9 cellular contexts compared by ENCODE assay signal in genomic region chr12:110846615-110847566, GRCh38. TPM values are rescaled to one million over a fixed set of nuclear protein-coding genes. Genes with fewer than 3 reads are reported as not detected.
DNase-seq lines count a peak whose midpoint lies in the region; ATAC-seq and TF ChIP-seq lines count a peak whose summit lies in the region.
"Had no signal": no experiment of that assay in that cellular context is flagged by ENCODE, and none has a peak within 500 bp of the region (broad histone marks: within the 10 kb centered on the region; RNA-seq: fewer than 3 reads in every experiment).

Gene CCDC63, plus strand, starts transcription at chr12:110846987. Its CDS starts 5,968 bp downstream, at chr12:110852955.

- H3K4me2 ChIP-seq in fibroblast of lung (ENCODE audit: extremely low read depth, insufficient read depth, low read length): no peak within 1 kb of the TSS

- no peaks in the 10 kb centered on the region for H3K36me3 ChIP-seq in Caco-2 (ENCODE audit: control insufficient read depth, insufficient read depth, low read length)
- no peaks in the 10 kb centered on the region for H3K36me3 ChIP-seq in fibroblast of lung (ENCODE audit: control insufficient read depth, insufficient read depth, low read length)
- H3K36me3 ChIP-seq in vagina: no peaks in the 10 kb centered on the region

- TF ChIP-seq POLR2A in vagina (IDR thresholded peaks at IDR 0.05): no peak

- H3K4me3 ChIP-seq in Caco-2 (ENCODE audit: low read depth, low read length) (peak within 1 kb of the TSS; percentile 43), fibroblast of lung (replicated peaks in 1 of 4; ENCODE audit: control extremely low read depth in 1 of 4, insufficient read depth in 1 of 4, low read depth in 3 of 4, low read length in 4 of 4) (peak within 1 kb of the TSS in 1 of 4 experiments; percentile 19), vagina (peak within 1 kb of the TSS; percentile 20 to 44)
- H3K4me3 ChIP-seq: PC-9 had no signal

- H3K9ac ChIP-seq in fibroblast of lung (ENCODE audit: insufficient read depth, low read length): no peak within 1 kb of the TSS

- H2AFZ ChIP-seq in fibroblast of lung (ENCODE audit: low read length): no peak within 1 kb of the TSS
- H2AFZ ChIP-seq: PC-9 had no signal

- H3K36me3 Mint-ChIP-seq in Caco-2 (ENCODE audit: insufficient read depth, unreplicated experiment): no peaks in the 10 kb centered on the region
- no peaks in the 10 kb centered on the region for H3K36me3 Mint-ChIP-seq in activated CD8-positive, alpha-beta T cell treated with anti-CD3 and anti-CD28 coated beads for 36 hours (ENCODE audit: low read depth)
- H3K36me3 Mint-ChIP-seq in naive thymus-derived CD8-positive, alpha-beta T cell: no peaks in the 10 kb centered on the region

- no peaks in the 10 kb centered on the region for H3K9me3 Mint-ChIP-seq in Caco-2 (ENCODE audit: unreplicated experiment)
- no peaks in the 10 kb centered on the region for H3K9me3 Mint-ChIP-seq in activated CD8-positive, alpha-beta T cell treated with anti-CD3 and anti-CD28 coated beads for 36 hours
- no peaks in the 10 kb centered on the region for H3K9me3 Mint-ChIP-seq in naive thymus-derived CD8-positive, alpha-beta T cell

- H3K27ac Mint-ChIP-seq in Caco-2 (ENCODE audit: unreplicated experiment): no peak within 1 kb of the TSS
- peak within 1 kb of the TSS; percentile 53 for H3K27ac Mint-ChIP-seq in activated CD8-positive, alpha-beta T cell treated with anti-CD3 and anti-CD28 coated beads for 36 hours
- peak within 1 kb of the TSS in 7 of 10 donors; percentile 33 to 80 (median 66) for H3K27ac Mint-ChIP-seq in naive thymus-derived CD8-positive, alpha-beta T cell

- intact Hi-C loops in Caco-2 (cut with micrococcal nuclease; ENCODE audit: unreplicated experiment) (no loop called here), vagina (cut with DNase I) (no loop called here)
- intact Hi-C loops in activated CD8-positive, alpha-beta T cell treated with anti-CD3 and anti-CD28 coated beads for 36 hours (cut with micrococcal nuclease): no loop called here

- peak; percentile 72 for ATAC-seq in activated CD8-positive, alpha-beta T cell treated with anti-CD3 and anti-CD28 coated beads for 36 hours
- ATAC-seq in naive thymus-derived CD8-positive, alpha-beta T cell: peak; percentile 69 to 77
- no peak for ATAC-seq in GM21737 (IDR thresholded peaks at IDR 0.05; ENCODE audit: unreplicated experiment)

- H3K4me1 ChIP-seq in Caco-2: no peaks in the 10 kb centered on the region
- no peaks in the 10 kb centered on the region for H3K4me1 ChIP-seq in fibroblast of lung (ENCODE audit: control insufficient read depth, extremely low read depth, insufficient read depth, low read length)
- peaks cover 7% of the 10 kb centered on the region for H3K4me1 ChIP-seq in vagina

- H3K27me3 Mint-ChIP-seq in Caco-2 (ENCODE audit: insufficient read depth, unreplicated experiment): peaks cover 15% of the 10 kb centered on the region
- peaks cover 45% of the 10 kb centered on the region for H3K27me3 Mint-ChIP-seq in activated CD8-positive, alpha-beta T cell treated with anti-CD3 and anti-CD28 coated beads for 36 hours
- peaks cover 22 to 38% (median 27%) of the 10 kb centered on the region in 5 donors for H3K27me3 Mint-ChIP-seq in naive thymus-derived CD8-positive, alpha-beta T cell

- H3K9me3 ChIP-seq in Caco-2 (no peaks in the 10 kb centered on the region), fibroblast of lung (ENCODE audit: control insufficient read depth, insufficient read depth, low read depth, low read length) (no peaks in the 10 kb centered on the region), vagina (no peaks in the 10 kb centered on the region)

- no peaks in the 10 kb centered on the region for H3K4me1 Mint-ChIP-seq in Caco-2 (ENCODE audit: low read depth, unreplicated experiment)
- H3K4me1 Mint-ChIP-seq in activated CD8-positive, alpha-beta T cell treated with anti-CD3 and anti-CD28 coated beads for 36 hours (ENCODE audit: low read depth): peaks cover 11% of the 10 kb centered on the region
- H3K4me1 Mint-ChIP-seq in naive thymus-derived CD8-positive, alpha-beta T cell: peaks cover 5 to 9% (median 6%) of the 10 kb centered on the region in 4 donors

- H3K4me3 Mint-ChIP-seq in Caco-2 (ENCODE audit: unreplicated experiment): peak within 1 kb of the TSS; percentile 67
- H3K4me3 Mint-ChIP-seq in activated CD8-positive, alpha-beta T cell treated with anti-CD3 and anti-CD28 coated beads for 36 hours: peak within 1 kb of the TSS; percentile 70
- H3K4me3 Mint-ChIP-seq in naive thymus-derived CD8-positive, alpha-beta T cell: peak within 1 kb of the TSS; percentile 78 to 89 (median 84)

- BruUV-seq in Caco-2 (replicated peaks; lab: Mats Ljungman, UMichigan): no TSS peak

- peak; percentile 41 to 75 for TF ChIP-seq CTCF in Caco-2 (IDR thresholded peaks at IDR 0.05; ENCODE audit: insufficient read depth in 1 of 2, low read depth in 1 of 2, low read length in 1 of 2, severe bottlenecking in 1 of 2, unreplicated experiment in 1 of 2)
- peak; percentile 31 for TF ChIP-seq CTCF in activated CD8-positive, alpha-beta T cell treated with anti-CD3 and anti-CD28 coated beads for 36 hours (IDR thresholded peaks at IDR 0.05)
- TF ChIP-seq CTCF in fibroblast of lung (conservative IDR thresholded peaks at IDR 0.05 in 1 of 2, IDR thresholded peaks at IDR 0.05 in 1 of 2; ENCODE audit: low read depth in 1 of 2, low read length in 2 of 2): peak; percentile 30 to 53
- TF ChIP-seq CTCF in vagina (IDR thresholded peaks at IDR 0.05): no peak

- H4K20me1 ChIP-seq in fibroblast of lung (ENCODE audit: control insufficient read depth, extremely low read depth, insufficient read depth, low read length): no peaks in the 10 kb centered on the region

- H3K27ac ChIP-seq in fibroblast of lung (ENCODE audit: insufficient read depth, low read length) (no peak within 1 kb of the TSS), vagina (no peak within 1 kb of the TSS)
- H3K27ac ChIP-seq: PC-9 had no signal

- CTCF ChIA-PET in Caco-2 (lab: Charles Lee): interaction anchor here (1.2 to 2.5 kb wide), 2 partner anchors 41 to 142 kb away, joined by 4 to 11 read pairs; no protein-coding TSS in a partner anchor
- CTCF ChIA-PET in activated CD8-positive, alpha-beta T cell treated with anti-CD3 and anti-CD28 coated beads for 36 hours (lab: Charles Lee): interaction anchor here (0.9 to 1.9 kb wide), 8 partner anchors 21 to 120 kb away, joined by 3 to 9 read pairs (median 4); no protein-coding TSS in a partner anchor

- H3K79me2 ChIP-seq in fibroblast of lung (ENCODE audit: control insufficient read depth, insufficient read depth, low read length): no peaks in the 10 kb centered on the region

- H3K27me3 ChIP-seq in Caco-2 (replicated peaks; ENCODE audit: control insufficient read depth, insufficient read depth, low read length): no peaks in the 10 kb centered on the region
- H3K27me3 ChIP-seq in fibroblast of lung (ENCODE audit: control insufficient read depth, insufficient read depth, low read length): peaks cover 5% of the 10 kb centered on the region
- H3K27me3 ChIP-seq in vagina: no peaks in the 10 kb centered on the region

- peak; percentile 58 to 73 for DNase-seq in Caco-2
- DNase-seq in LoVo (ENCODE audit: low spot score): peak; percentile 46
- DNase-seq in activated CD8-positive, alpha-beta T cell treated with anti-CD3 and anti-CD28 coated beads for 36 hours: peak; percentile 48
- DNase-seq in fibroblast of lung (ENCODE audit: low read depth in 2 of 2): peak; percentile 41 to 55
- DNase-seq in naive thymus-derived CD8-positive, alpha-beta T cell: peak in 6 of 10 donors; percentile 7 to 29 (median 19)
- no peak for DNase-seq in vagina (ENCODE audit: extremely low spot score in 2 of 2)
- DNase-seq in NK-92 treated with Interleukin-12 subunit alpha and Interleukin-12 subunit beta, amount 100 ng/mL, for 24 hours (lab: John Stamatoyannopoulos, UW): no peak

- POLR2A ChIA-PET in Caco-2 (lab: Charles Lee): no interaction called here
- POLR2A ChIA-PET in activated CD8-positive, alpha-beta T cell treated with anti-CD3 and anti-CD28 coated beads for 36 hours (lab: Charles Lee): interaction anchor here (0.9 kb wide), 1 partner anchor 99 kb away, joined by 3 read pairs; no protein-coding TSS in a partner anchor
- POLR2A ChIA-PET in naive thymus-derived CD8-positive, alpha-beta T cell (lab: Charles Lee): interaction anchor here (0.7 kb wide), 1 partner anchor 734 kb away, joined by 3 read pairs; no protein-coding TSS in a partner anchor

RNA-seq across cellular contexts. Expression of gene CCDC63, which starts in this region (rescaled TPM):
- total RNA-seq in Caco-2 (2022): not detected in 2 replicates
- total RNA-seq in activated CD8-positive, alpha-beta T cell treated with anti-CD3 and anti-CD28 coated beads for 36 hours: not detected
- total RNA-seq in fibroblast of lung: not detected in 2 replicates
- not detected in 2 replicates for polyA plus RNA-seq in fibroblast of lung
- polyA plus RNA-seq in fibroblast of lung (2012): not detected in 2 replicates
- polyA minus RNA-seq in fibroblast of lung (ENCODE audit: low replicate concordance): not detected in 2 replicates
- total RNA-seq in naive thymus-derived CD8-positive, alpha-beta T cell: not detected
- not detected for polyA plus RNA-seq in naive thymus-derived CD8-positive, alpha-beta T cell
- total RNA-seq in vagina: not detected
- total RNA-seq: PC-9 had no signal

Comparison
In these comparisons a context has a peak if more than half of its experiments do, and no peak if none do; other contexts are left out.
1. Peak in DNase-seq and H3K4me3 ChIP-seq in Caco-2; RNA of the gene not detected or under 1 TPM.
2. Peak in DNase-seq and ATAC-seq in activated CD8-positive, alpha-beta T cell treated with anti-CD3 and anti-CD28 coated beads for 36 hours; RNA of the gene not detected or under 1 TPM.
3. Peak in DNase-seq in fibroblast of lung; RNA of the gene not detected or under 1 TPM.
4. Peak in DNase-seq and ATAC-seq in naive thymus-derived CD8-positive, alpha-beta T cell; RNA of the gene not detected or under 1 TPM.
5. CTCF ChIP-seq: peak in Caco-2 (2 of 2), activated CD8-positive, alpha-beta T cell treated with anti-CD3 and anti-CD28 coated beads for 36 hours (single experiment) and fibroblast of lung (2 of 2); none in vagina (0 of 3).
6. Peak in every context shown above with its lines, with median percentiles within 50 percentile points of each other: H3K4me3 Mint-ChIP-seq.